In genomic region chr12:95633049-95633545, GRCh38 we compare ENCODE assay signal across 10 cellular contexts.
DNase-seq lines count a peak whose midpoint lies in the region; ATAC-seq and TF ChIP-seq lines count a peak whose summit lies in the region.
"Had no signal": no experiment of that assay in that cellular context is flagged by ENCODE, and none has a peak within 500 bp of the region (broad histone marks: within the 10 kb centered on the region; RNA-seq: fewer than 3 reads in every experiment).

No MANE protein-coding gene starts in this region.

- ATAC-seq in HG03571 (IDR thresholded peaks at IDR 0.05; ENCODE audit: unreplicated experiment) = no peak
- no peak for ATAC-seq in HG02840 (IDR thresholded peaks at IDR 0.05; ENCODE audit: low FRiP score, unreplicated experiment)
- ATAC-seq in HG03469 (IDR thresholded peaks at IDR 0.05; ENCODE audit: unreplicated experiment) = no peak

- peaks cover 44% of the 10 kb centered on the region for H3K4me1 Mint-ChIP-seq in osteocyte (ENCODE audit: unreplicated experiment)

- peaks cover 3% of the 10 kb centered on the region for H3K36me3 Mint-ChIP-seq in osteocyte (ENCODE audit: unreplicated experiment)
- H3K36me3 Mint-ChIP-seq: IgD-negative memory B cell had no signal

- peaks cover 4% of the 10 kb centered on the region for H3K9me3 Mint-ChIP-seq in osteocyte (ENCODE audit: unreplicated experiment)
- H3K9me3 Mint-ChIP-seq: stimulated activated naive CD8-positive, alpha-beta T cell treated with anti-CD3 and anti-CD28 coated beads, Interleukin-15, Interleukin-2, amounts not matched to agents 100 ng/mL and 50 ng/mL, for 24 hours had no signal

- peak overlapping the region; percentile 74 to 85 (median 74) for H3K27ac ChIP-seq in esophagus squamous epithelium

- peak overlapping the region; percentile 82 for H3K27ac Mint-ChIP-seq in osteocyte (ENCODE audit: unreplicated experiment)
- H3K27ac Mint-ChIP-seq: IgD-negative memory B cell; stimulated activated naive CD8-positive, alpha-beta T cell treated with anti-CD3 and anti-CD28 coated beads, Interleukin-15, Interleukin-2, amounts not matched to agents 100 ng/mL and 50 ng/mL, for 24 hours had no signal

- no peaks in the 10 kb centered on the region for H3K27me3 Mint-ChIP-seq in osteocyte (ENCODE audit: unreplicated experiment)
- H3K27me3 Mint-ChIP-seq: IgD-negative memory B cell; stimulated activated naive CD8-positive, alpha-beta T cell treated with anti-CD3 and anti-CD28 coated beads, Interleukin-15, Interleukin-2, amounts not matched to agents 100 ng/mL and 50 ng/mL, for 24 hours had no signal

- intact Hi-C loops in esophagus squamous epithelium (cut with DNase I) = no loop called here

- TF ChIP-seq POLR2A in esophagus squamous epithelium (IDR thresholded peaks at IDR 0.05) = no peak

- H3K36me3 ChIP-seq in esophagus squamous epithelium = no peaks in the 10 kb centered on the region

- no peak overlapping the region for H3K4me3 ChIP-seq in esophagus squamous epithelium

- 53 to 60% methylated on average over 7 of the region's 7 CpGs for WGBS in esophagus squamous epithelium, 2 donors

- peaks cover 7 to 60% (median 14%) of the 10 kb centered on the region in 3 donors for H3K4me1 ChIP-seq in esophagus squamous epithelium

- H3K27me3 ChIP-seq in esophagus squamous epithelium = no peaks in the 10 kb centered on the region

- DNase-seq in CD1c-positive myeloid dendritic cell (ENCODE audit: extremely low spot score) (peak; percentile 32), NCI-H460 (ENCODE audit: extremely low read depth, low read depth) (peak; percentile 95), esophagus squamous epithelium (lab: John Stamatoyannopoulos, UW) (no peak), osteocyte (ENCODE audit: extremely low spot score, unreplicated experiment) (no peak), NCI-H345 (lab: John Stamatoyannopoulos, UW) (no peak)

- no peaks in the 10 kb centered on the region for H3K9me3 ChIP-seq in esophagus squamous epithelium

- no peak overlapping the region for H3K4me3 Mint-ChIP-seq in osteocyte (ENCODE audit: unreplicated experiment)
- H3K4me3 Mint-ChIP-seq: IgD-negative memory B cell; stimulated activated naive CD8-positive, alpha-beta T cell treated with anti-CD3 and anti-CD28 coated beads, Interleukin-15, Interleukin-2, amounts not matched to agents 100 ng/mL and 50 ng/mL, for 24 hours had no signal

- no peak for TF ChIP-seq CTCF in esophagus squamous epithelium (IDR thresholded peaks at IDR 0.05)
- no peak for TF ChIP-seq CTCF in osteocyte (IDR thresholded peaks at IDR 0.05)

Comparison
In these comparisons a context has a peak if more than half of its experiments do, and no peak if none do; other contexts are left out.
1. DNase-seq: peak in CD1c-positive myeloid dendritic cell (single experiment) and NCI-H460 (single experiment); none in esophagus squamous epithelium (single experiment), osteocyte (single experiment) and NCI-H345 (single experiment).